Comparison of ENCODE assay signal across 1 cellular context in genomic region chr5:160434022-160434531, GRCh38.
A peak's percentile ranks its signal among the peaks of the same experiment; 100 is the strongest.
TF ChIP-seq lines count a peak whose summit lies in the region.

No MANE protein-coding gene starts in this region.

TF ChIP-seq in GM12878, 131 proteins besides CTCF, POLR2A, EP300 and RAD21 (continued from another document and continues in another):
- TF ChIP-seq ETV6 (conservative IDR thresholded peaks at IDR 0.05 in 1 of 2, IDR thresholded peaks at IDR 0.05 in 1 of 2; ENCODE audit: borderline replicate concordance in 1 of 2, low read depth in 1 of 2) (no peak), EGR1 (IDR thresholded peaks at IDR 0.05; ENCODE audit: borderline replicate concordance in 1 of 2, low read depth in 2 of 2, low read length in 2 of 2) (peak in 1 of 2 experiments; percentile 85; a peak in 2 of 3 replicates), CHD2 (IDR thresholded peaks at IDR 0.05; ENCODE audit: borderline replicate concordance, low read depth, low read length) (peak; percentile 34; the same call in 1 of the 2 replicates), NBN (IDR thresholded peaks at IDR 0.05) (peak; percentile 79), FOXM1 (IDR thresholded peaks at IDR 0.05; ENCODE audit: low read depth, low read length) (no peak), ZBTB33 (IDR thresholded peaks at IDR 0.05) (no peak), EED (IDR thresholded peaks at IDR 0.05; ENCODE audit: low read depth) (peak; percentile 79), JUNB (IDR thresholded peaks at IDR 0.05) (no peak), ZNF207 (IDR thresholded peaks at IDR 0.05; ENCODE audit: borderline replicate concordance) (0 out of 2 replicates have a peak, but pooled peaks have one; percentile 26), SREBF1 (IDR thresholded peaks at IDR 0.05; ENCODE audit: low read length) (no peak), E4F1 (IDR thresholded peaks at IDR 0.05; ENCODE audit: borderline replicate concordance, partially characterized antibody) (no peak), RELB (IDR thresholded peaks at IDR 0.05; ENCODE audit: low read depth) (peak; percentile 75; the same call in 1 of the 2 replicates), POU2F2 (IDR thresholded peaks at IDR 0.05; ENCODE audit: borderline replicate concordance, low read depth, low read length) (0 out of 3 replicates have a peak, but pooled peaks have one; percentile 24), ATF2 (IDR thresholded peaks at IDR 0.05; ENCODE audit: low read length) (no peak), SMAD1 (IDR thresholded peaks at IDR 0.05; ENCODE audit: low read depth, partially characterized antibody) (no peak), SIX5 (IDR thresholded peaks at IDR 0.05; ENCODE audit: low read depth, low read length, severe bottlenecking) (no peak), YY1 (IDR thresholded peaks at IDR 0.05; ENCODE audit: low read depth, low read length) (peak; percentile 60; the same call in 1 of the 2 replicates), ASH2L (IDR thresholded peaks at IDR 0.05; ENCODE audit: borderline replicate concordance, low read depth) (no peak), KDM1A (IDR thresholded peaks at IDR 0.05; ENCODE audit: borderline replicate concordance) (no peak), CREM (IDR thresholded peaks at IDR 0.05; ENCODE audit: low read depth) (peak; percentile 14; the same call in 1 of the 2 replicates), TAF1 (IDR thresholded peaks at IDR 0.05; ENCODE audit: borderline replicate concordance, low read depth, low read length) (0 out of 2 replicates have a peak, but pooled peaks have one; percentile 33), NFYA (IDR thresholded peaks at IDR 0.05; ENCODE audit: borderline replicate concordance, low read depth, low read length) (no peak), TCF3 (IDR thresholded peaks at IDR 0.05; ENCODE audit: borderline replicate concordance, insufficient read depth, low read depth, low read length) (no peak), RUNX3 (IDR thresholded peaks at IDR 0.05; ENCODE audit: low read length) (peak; percentile 90), CHD4 (IDR thresholded peaks at IDR 0.05) (no peak), RB1 (IDR thresholded peaks at IDR 0.05; ENCODE audit: borderline replicate concordance) (no peak), CBX5 (IDR thresholded peaks at IDR 0.05; ENCODE audit: low read depth) (0 out of 2 replicates have a peak, but pooled peaks have one; percentile 43), LARP7 (IDR thresholded peaks at IDR 0.05) (0 out of 2 replicates have a peak, but pooled peaks have one; percentile 58), MXI1 (IDR thresholded peaks at IDR 0.05; ENCODE audit: low read depth, low read length) (peak; percentile 58; the same call in 1 of the 2 replicates), ZBTB4 (CRISPR knock-in tag; IDR thresholded peaks at IDR 0.05) (no peak), ZNF217 (IDR thresholded peaks at IDR 0.05) (no peak), ZZZ3 (IDR thresholded peaks at IDR 0.05; ENCODE audit: control insufficient read depth, insufficient read length, low read depth) (no peak), BMI1 (IDR thresholded peaks at IDR 0.05; ENCODE audit: borderline replicate concordance) (peak; percentile 93)
- TF ChIP-seq, protein P1, sequence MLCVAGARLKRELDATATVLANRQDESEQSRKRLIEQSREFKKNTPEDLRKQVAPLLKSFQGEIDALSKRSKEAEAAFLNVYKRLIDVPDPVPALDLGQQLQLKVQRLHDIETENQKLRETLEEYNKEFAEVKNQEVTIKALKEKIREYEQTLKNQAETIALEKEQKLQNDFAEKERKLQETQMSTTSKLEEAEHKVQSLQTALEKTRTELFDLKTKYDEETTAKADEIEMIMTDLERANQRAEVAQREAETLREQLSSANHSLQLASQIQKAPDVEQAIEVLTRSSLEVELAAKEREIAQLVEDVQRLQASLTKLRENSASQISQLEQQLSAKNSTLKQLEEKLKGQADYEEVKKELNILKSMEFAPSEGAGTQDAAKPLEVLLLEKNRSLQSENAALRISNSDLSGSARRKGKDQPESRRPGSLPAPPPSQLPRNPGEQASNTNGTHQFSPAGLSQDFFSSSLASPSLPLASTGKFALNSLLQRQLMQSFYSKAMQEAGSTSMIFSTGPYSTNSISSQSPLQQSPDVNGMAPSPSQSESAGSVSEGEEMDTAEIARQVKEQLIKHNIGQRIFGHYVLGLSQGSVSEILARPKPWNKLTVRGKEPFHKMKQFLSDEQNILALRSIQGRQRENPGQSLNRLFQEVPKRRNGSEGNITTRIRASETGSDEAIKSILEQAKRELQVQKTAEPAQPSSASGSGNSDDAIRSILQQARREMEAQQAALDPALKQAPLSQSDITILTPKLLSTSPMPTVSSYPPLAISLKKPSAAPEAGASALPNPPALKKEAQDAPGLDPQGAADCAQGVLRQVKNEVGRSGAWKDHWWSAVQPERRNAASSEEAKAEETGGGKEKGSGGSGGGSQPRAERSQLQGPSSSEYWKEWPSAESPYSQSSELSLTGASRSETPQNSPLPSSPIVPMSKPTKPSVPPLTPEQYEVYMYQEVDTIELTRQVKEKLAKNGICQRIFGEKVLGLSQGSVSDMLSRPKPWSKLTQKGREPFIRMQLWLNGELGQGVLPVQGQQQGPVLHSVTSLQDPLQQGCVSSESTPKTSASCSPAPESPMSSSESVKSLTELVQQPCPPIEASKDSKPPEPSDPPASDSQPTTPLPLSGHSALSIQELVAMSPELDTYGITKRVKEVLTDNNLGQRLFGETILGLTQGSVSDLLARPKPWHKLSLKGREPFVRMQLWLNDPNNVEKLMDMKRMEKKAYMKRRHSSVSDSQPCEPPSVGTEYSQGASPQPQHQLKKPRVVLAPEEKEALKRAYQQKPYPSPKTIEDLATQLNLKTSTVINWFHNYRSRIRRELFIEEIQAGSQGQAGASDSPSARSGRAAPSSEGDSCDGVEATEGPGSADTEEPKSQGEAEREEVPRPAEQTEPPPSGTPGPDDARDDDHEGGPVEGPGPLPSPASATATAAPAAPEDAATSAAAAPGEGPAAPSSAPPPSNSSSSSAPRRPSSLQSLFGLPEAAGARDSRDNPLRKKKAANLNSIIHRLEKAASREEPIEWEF (IDR thresholded peaks at IDR 0.05; ENCODE audit: insufficient replicate concordance, low read depth, low read length): no peak
- TF ChIP-seq, protein P2, sequence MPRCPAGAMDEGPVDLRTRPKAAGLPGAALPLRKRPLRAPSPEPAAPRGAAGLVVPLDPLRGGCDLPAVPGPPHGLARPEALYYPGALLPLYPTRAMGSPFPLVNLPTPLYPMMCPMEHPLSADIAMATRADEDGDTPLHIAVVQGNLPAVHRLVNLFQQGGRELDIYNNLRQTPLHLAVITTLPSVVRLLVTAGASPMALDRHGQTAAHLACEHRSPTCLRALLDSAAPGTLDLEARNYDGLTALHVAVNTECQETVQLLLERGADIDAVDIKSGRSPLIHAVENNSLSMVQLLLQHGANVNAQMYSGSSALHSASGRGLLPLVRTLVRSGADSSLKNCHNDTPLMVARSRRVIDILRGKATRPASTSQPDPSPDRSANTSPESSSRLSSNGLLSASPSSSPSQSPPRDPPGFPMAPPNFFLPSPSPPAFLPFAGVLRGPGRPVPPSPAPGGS (IDR thresholded peaks at IDR 0.05; ENCODE audit: borderline replicate concordance, insufficient read depth, low read depth, low read length, poor library complexity, severe bottlenecking): no peak
- TF ChIP-seq, protein P3, sequence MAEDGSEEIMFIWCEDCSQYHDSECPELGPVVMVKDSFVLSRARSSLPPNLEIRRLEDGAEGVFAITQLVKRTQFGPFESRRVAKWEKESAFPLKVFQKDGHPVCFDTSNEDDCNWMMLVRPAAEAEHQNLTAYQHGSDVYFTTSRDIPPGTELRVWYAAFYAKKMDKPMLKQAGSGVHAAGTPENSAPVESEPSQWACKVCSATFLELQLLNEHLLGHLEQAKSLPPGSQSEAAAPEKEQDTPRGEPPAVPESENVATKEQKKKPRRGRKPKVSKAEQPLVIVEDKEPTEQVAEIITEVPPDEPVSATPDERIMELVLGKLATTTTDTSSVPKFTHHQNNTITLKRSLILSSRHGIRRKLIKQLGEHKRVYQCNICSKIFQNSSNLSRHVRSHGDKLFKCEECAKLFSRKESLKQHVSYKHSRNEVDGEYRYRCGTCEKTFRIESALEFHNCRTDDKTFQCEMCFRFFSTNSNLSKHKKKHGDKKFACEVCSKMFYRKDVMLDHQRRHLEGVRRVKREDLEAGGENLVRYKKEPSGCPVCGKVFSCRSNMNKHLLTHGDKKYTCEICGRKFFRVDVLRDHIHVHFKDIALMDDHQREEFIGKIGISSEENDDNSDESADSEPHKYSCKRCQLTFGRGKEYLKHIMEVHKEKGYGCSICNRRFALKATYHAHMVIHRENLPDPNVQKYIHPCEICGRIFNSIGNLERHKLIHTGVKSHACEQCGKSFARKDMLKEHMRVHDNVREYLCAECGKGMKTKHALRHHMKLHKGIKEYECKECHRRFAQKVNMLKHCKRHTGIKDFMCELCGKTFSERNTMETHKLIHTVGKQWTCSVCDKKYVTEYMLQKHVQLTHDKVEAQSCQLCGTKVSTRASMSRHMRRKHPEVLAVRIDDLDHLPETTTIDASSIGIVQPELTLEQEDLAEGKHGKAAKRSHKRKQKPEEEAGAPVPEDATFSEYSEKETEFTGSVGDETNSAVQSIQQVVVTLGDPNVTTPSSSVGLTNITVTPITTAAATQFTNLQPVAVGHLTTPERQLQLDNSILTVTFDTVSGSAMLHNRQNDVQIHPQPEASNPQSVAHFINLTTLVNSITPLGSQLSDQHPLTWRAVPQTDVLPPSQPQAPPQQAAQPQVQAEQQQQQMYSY (CRISPR knock-in tag; IDR thresholded peaks at IDR 0.05): no peak
